2 cellular contexts compared by ENCODE assay signal in the genomic region with DNA sequence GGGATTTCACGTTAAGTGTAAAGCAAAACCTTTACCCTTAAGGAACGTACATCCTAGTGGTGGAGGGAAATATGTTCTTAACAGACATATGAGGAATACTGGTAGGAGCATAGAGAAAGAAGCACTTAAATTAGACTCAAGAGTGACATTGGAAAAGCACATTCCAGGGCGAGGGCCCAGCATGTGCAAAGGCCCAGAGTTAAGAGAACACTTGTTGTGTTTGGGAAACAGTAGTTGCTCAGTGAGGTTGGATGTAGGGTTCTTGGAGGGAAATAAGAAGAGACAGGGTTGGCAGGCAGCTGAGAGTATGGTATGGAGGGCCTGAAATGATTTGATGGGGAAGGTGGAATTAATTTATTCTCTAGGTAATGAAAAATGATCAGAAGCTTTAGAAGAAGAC.
TF ChIP-seq lines count a peak whose summit lies in the region.

No MANE protein-coding gene starts in this region.

TF ChIP-seq in liver, 16 proteins besides CTCF, POLR2A, EP300 and RAD21 (continued from another document):
- TF ChIP-seq, protein P1, sequence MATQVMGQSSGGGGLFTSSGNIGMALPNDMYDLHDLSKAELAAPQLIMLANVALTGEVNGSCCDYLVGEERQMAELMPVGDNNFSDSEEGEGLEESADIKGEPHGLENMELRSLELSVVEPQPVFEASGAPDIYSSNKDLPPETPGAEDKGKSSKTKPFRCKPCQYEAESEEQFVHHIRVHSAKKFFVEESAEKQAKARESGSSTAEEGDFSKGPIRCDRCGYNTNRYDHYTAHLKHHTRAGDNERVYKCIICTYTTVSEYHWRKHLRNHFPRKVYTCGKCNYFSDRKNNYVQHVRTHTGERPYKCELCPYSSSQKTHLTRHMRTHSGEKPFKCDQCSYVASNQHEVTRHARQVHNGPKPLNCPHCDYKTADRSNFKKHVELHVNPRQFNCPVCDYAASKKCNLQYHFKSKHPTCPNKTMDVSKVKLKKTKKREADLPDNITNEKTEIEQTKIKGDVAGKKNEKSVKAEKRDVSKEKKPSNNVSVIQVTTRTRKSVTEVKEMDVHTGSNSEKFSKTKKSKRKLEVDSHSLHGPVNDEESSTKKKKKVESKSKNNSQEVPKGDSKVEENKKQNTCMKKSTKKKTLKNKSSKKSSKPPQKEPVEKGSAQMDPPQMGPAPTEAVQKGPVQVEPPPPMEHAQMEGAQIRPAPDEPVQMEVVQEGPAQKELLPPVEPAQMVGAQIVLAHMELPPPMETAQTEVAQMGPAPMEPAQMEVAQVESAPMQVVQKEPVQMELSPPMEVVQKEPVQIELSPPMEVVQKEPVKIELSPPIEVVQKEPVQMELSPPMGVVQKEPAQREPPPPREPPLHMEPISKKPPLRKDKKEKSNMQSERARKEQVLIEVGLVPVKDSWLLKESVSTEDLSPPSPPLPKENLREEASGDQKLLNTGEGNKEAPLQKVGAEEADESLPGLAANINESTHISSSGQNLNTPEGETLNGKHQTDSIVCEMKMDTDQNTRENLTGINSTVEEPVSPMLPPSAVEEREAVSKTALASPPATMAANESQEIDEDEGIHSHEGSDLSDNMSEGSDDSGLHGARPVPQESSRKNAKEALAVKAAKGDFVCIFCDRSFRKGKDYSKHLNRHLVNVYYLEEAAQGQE (IDR thresholded peaks at IDR 0.05): no peak
- no peak for TF ChIP-seq HNF4G (IDR thresholded peaks at IDR 0.05)
- no peak for TF ChIP-seq FOXA2 (IDR thresholded peaks at IDR 0.05)

TF ChIP-seq in HepG2, 621 proteins besides CTCF, POLR2A, EP300 and RAD21 (continued from another document):
- TF ChIP-seq, protein P2, sequence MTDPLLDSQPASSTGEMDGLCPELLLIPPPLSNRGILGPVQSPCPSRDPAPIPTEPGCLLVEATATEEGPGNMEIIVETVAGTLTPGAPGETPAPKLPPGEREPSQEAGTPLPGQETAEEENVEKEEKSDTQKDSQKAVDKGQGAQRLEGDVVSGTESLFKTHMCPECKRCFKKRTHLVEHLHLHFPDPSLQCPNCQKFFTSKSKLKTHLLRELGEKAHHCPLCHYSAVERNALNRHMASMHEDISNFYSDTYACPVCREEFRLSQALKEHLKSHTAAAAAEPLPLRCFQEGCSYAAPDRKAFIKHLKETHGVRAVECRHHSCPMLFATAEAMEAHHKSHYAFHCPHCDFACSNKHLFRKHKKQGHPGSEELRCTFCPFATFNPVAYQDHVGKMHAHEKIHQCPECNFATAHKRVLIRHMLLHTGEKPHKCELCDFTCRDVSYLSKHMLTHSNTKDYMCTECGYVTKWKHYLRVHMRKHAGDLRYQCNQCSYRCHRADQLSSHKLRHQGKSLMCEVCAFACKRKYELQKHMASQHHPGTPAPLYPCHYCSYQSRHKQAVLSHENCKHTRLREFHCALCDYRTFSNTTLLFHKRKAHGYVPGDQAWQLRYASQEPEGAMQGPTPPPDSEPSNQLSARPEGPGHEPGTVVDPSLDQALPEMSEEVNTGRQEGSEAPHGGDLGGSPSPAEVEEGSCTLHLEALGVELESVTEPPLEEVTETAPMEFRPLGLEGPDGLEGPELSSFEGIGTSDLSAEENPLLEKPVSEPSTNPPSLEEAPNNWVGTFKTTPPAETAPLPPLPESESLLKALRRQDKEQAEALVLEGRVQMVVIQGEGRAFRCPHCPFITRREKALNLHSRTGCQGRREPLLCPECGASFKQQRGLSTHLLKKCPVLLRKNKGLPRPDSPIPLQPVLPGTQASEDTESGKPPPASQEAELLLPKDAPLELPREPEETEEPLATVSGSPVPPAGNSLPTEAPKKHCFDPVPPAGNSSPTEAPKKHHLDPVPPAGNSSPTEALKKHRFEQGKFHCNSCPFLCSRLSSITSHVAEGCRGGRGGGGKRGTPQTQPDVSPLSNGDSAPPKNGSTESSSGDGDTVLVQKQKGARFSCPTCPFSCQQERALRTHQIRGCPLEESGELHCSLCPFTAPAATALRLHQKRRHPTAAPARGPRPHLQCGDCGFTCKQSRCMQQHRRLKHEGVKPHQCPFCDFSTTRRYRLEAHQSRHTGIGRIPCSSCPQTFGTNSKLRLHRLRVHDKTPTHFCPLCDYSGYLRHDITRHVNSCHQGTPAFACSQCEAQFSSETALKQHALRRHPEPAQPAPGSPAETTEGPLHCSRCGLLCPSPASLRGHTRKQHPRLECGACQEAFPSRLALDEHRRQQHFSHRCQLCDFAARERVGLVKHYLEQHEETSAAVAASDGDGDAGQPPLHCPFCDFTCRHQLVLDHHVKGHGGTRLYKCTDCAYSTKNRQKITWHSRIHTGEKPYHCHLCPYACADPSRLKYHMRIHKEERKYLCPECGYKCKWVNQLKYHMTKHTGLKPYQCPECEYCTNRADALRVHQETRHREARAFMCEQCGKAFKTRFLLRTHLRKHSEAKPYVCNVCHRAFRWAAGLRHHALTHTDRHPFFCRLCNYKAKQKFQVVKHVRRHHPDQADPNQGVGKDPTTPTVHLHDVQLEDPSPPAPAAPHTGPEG (CRISPR knock-in tag; IDR thresholded peaks at IDR 0.05): no peak
- TF ChIP-seq ZNF614 (CRISPR knock-in tag; IDR thresholded peaks at IDR 0.05; ENCODE audit: borderline replicate concordance) (no peak), EZH2 (conservative IDR thresholded peaks at IDR 0.05; ENCODE audit: low read depth, low read length) (no peak)
